In the genomic region with DNA sequence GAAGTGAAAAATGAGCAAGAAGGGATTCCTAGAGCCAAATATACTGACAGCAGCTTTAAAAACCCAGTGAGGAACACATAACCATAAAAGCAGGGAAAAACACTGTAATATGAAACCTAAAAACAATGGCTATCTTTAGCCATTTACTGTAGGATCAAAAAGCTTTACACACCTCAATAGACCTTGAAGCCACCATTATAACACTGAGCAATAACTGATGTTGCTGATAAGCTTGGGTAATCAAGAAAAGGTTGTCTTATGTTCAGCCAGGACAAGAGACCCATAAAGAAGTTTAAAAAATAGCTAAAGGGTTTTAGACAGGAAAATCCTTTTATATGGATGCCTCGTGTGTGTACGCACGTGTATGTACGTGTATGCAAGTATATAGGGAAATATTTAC, we compare ENCODE assay signal across 25 cellular contexts. TPM values are rescaled to one million over a fixed set of nuclear protein-coding genes. Genes with fewer than 3 reads are reported as not detected.
DNase-seq lines count a peak whose midpoint lies in the region; ATAC-seq, FAIRE-seq and TF ChIP-seq lines count a peak whose summit lies in the region.
"Had no signal": no experiment of that assay in that cellular context is flagged by ENCODE, and none has a peak within 500 bp of the region (broad histone marks: within the 10 kb centered on the region; RNA-seq: fewer than 3 reads in every experiment).

No MANE protein-coding gene starts in this region.

- no peaks in the 10 kb centered on the region for H3K9me1 ChIP-seq in endothelial cell of umbilical vein (replicated peaks; ENCODE audit: control insufficient read depth, extremely low read depth, insufficient read depth, low read length)

- H4K20me1 ChIP-seq in HCT116 (ENCODE audit: insufficient read depth) (no peaks in the 10 kb centered on the region), endothelial cell of umbilical vein (replicated peaks; ENCODE audit: control insufficient read depth, extremely low read depth, insufficient read depth, low read length) (no peaks in the 10 kb centered on the region), osteoblast (ENCODE audit: insufficient read depth, low read length) (no peaks in the 10 kb centered on the region)

- BruUV-seq in HCT116 (replicated peaks; lab: Mats Ljungman, UMichigan) = no TSS peak
- no TSS peak for BruUV-seq in endothelial cell of umbilical vein (replicated peaks; lab: Mats Ljungman, UMichigan)

- TF ChIP-seq CTCF in HCT116 (IDR thresholded peaks at IDR 0.05 in 2 of 3, conservative IDR thresholded peaks at IDR 0.05 in 1 of 3; ENCODE audit: borderline replicate concordance in 1 of 3, insufficient read depth in 1 of 3, low read depth in 2 of 3, low read length in 2 of 3) (no peak), RWPE2 (IDR thresholded peaks at IDR 0.05; ENCODE audit: poor library complexity, severe bottlenecking) (no peak), endothelial cell of umbilical vein (IDR thresholded peaks at IDR 0.05; ENCODE audit: extremely low read depth in 1 of 2, insufficient read depth in 1 of 2, low read depth in 1 of 2, low read length in 2 of 2) (no peak), osteoblast (IDR thresholded peaks at IDR 0.05; ENCODE audit: extremely low read depth, low read depth, low read length) (no peak)

- no peak for TF ChIP-seq RAD21 in HCT116 (IDR thresholded peaks at IDR 0.05; ENCODE audit: low read depth)

- H3K9me3 ChIP-seq in HCT116 (ENCODE audit: control insufficient read depth in 1 of 2, insufficient read depth in 1 of 2, low read depth in 1 of 2, low read length in 2 of 2) (no peaks in the 10 kb centered on the region), RWPE2 (ENCODE audit: severe bottlenecking) (no peaks in the 10 kb centered on the region), endothelial cell of umbilical vein (replicated peaks; ENCODE audit: control insufficient read depth, insufficient read depth, low read length) (no peaks in the 10 kb centered on the region), osteoblast (ENCODE audit: low read depth, low read length) (no peaks in the 10 kb centered on the region)
- H3K9me3 ChIP-seq: left lung, Peyer's patch, thoracic aorta had no signal

- H3K36me3 ChIP-seq in HCT116 (ENCODE audit: control insufficient read depth in 1 of 2, insufficient read depth in 2 of 2, low read length in 2 of 2) (no peaks in the 10 kb centered on the region), RWPE2 (ENCODE audit: low read depth) (no peaks in the 10 kb centered on the region), endothelial cell of umbilical vein (ENCODE audit: control insufficient read depth in 2 of 2, extremely low read depth in 1 of 2, insufficient read depth in 2 of 2, low read length in 2 of 2) (no peaks in the 10 kb centered on the region), osteoblast (ENCODE audit: insufficient read depth, low read length) (no peaks in the 10 kb centered on the region)
- H3K36me3 ChIP-seq: cardiac muscle cell, Peyer's patch, thoracic aorta had no signal

- no peak for FAIRE-seq in endothelial cell of umbilical vein (lab: Jason Lieb, UNC)
- FAIRE-seq: frontal cortex, TTC549 had no signal

- H3K9ac ChIP-seq in HCT116 (ENCODE audit: low read length) = peak overlapping the region; percentile 15; the same call in 1 of the 2 replicates
- peak overlapping the region; percentile 23 for H3K9ac ChIP-seq in endothelial cell of umbilical vein (replicated peaks; ENCODE audit: extremely low read depth, insufficient read depth, low read length)

- no peaks in the 10 kb centered on the region for H3K9me2 ChIP-seq in HCT116 (ENCODE audit: insufficient read depth)

- no peaks in the 10 kb centered on the region for H3K27me3 ChIP-seq in HCT116 (ENCODE audit: insufficient read depth, low read length)
- H3K27me3 ChIP-seq in RWPE2 (ENCODE audit: insufficient read depth, poor library complexity, severe bottlenecking) = no peaks in the 10 kb centered on the region
- H3K27me3 ChIP-seq in endothelial cell of umbilical vein (ENCODE audit: control insufficient read depth in 2 of 2, insufficient read depth in 2 of 2, low read length in 2 of 2) = no peaks in the 10 kb centered on the region
- no peaks in the 10 kb centered on the region for H3K27me3 ChIP-seq in osteoblast (ENCODE audit: insufficient read depth, low read length)
- H3K27me3 ChIP-seq: cardiac muscle cell, left lung, Peyer's patch had no signal

- TF ChIP-seq POLR2A in HCT116 (IDR thresholded peaks at IDR 0.05; ENCODE audit: borderline replicate concordance, extremely low read depth, insufficient read depth, insufficient read length) (no peak), endothelial cell of umbilical vein (IDR thresholded peaks at IDR 0.05; ENCODE audit: low read depth, low read length) (no peak)

- no peak overlapping the region for H2AFZ ChIP-seq in HCT116 (ENCODE audit: low read depth, low read length, poor library complexity, severe bottlenecking)
- H2AFZ ChIP-seq in endothelial cell of umbilical vein (ENCODE audit: low read depth, low read length) = no peak overlapping the region
- no peak overlapping the region for H2AFZ ChIP-seq in osteoblast (ENCODE audit: low read length)

- CTCF ChIA-PET in HCT116 (lab: Charles Lee) = no interaction called here
- CTCF ChIA-PET in endothelial cell of umbilical vein (lab: Charles Lee) = interaction anchor here (1.4 to 2.1 kb wide), 2 partner anchors 12 to 35 kb away, joined by 3 to 5 read pairs; no protein-coding TSS in a partner anchor

- H3K4me3 ChIP-seq in HCT116 (replicated peaks in 1 of 2; ENCODE audit: low read depth in 1 of 2, low read length in 2 of 2) = no peak overlapping the region
- no peak overlapping the region for H3K4me3 ChIP-seq in RWPE2 (ENCODE audit: severe bottlenecking)
- no peak overlapping the region for H3K4me3 ChIP-seq in endothelial cell of umbilical vein (replicated peaks in 1 of 3; ENCODE audit: insufficient read depth in 1 of 3, low read depth in 1 of 3, low read length in 3 of 3)
- no peak overlapping the region for H3K4me3 ChIP-seq in osteoblast (ENCODE audit: insufficient read depth, low read length)
- H3K4me3 ChIP-seq: cardiac muscle cell, coronary artery, left lung, Peyer's patch, thoracic aorta had no signal

- ATAC-seq in HCT116 (no peak), RWPE2 (ENCODE audit: low read depth) (no peak), HG02840 (IDR thresholded peaks at IDR 0.05; ENCODE audit: low FRiP score, unreplicated experiment) (no peak), HG03354 (IDR thresholded peaks at IDR 0.05; ENCODE audit: poor library complexity, severe bottlenecking, unreplicated experiment) (no peak)
- ATAC-seq: activated CD8-positive, alpha-beta T cell treated with anti-CD3 and anti-CD28 coated beads for 36 hours; left lung; naive thymus-derived CD4-positive, alpha-beta T cell had no signal

- dilution Hi-C loops in endothelial cell of umbilical vein (cut with MboI; ENCODE audit: extremely low pct_ligation_motif_present, low sequenced_read_pairs) = no loop called here

- H3K79me2 ChIP-seq in HCT116 (ENCODE audit: insufficient read depth, low read length) = peaks cover 9% of the 10 kb centered on the region; the same call in 1 of the 2 replicates
- H3K79me2 ChIP-seq in endothelial cell of umbilical vein (ENCODE audit: control insufficient read depth, insufficient read depth, low read length) = no peaks in the 10 kb centered on the region
- H3K79me2 ChIP-seq in osteoblast (ENCODE audit: insufficient read depth, low read length) = peaks cover 4% of the 10 kb centered on the region

- peak overlapping the region; percentile 70 for H3K4me2 ChIP-seq in HCT116 (ENCODE audit: low read length)
- H3K4me2 ChIP-seq in endothelial cell of umbilical vein (ENCODE audit: insufficient read depth, low read length) = no peak overlapping the region
- H3K4me2 ChIP-seq in osteoblast (ENCODE audit: insufficient read depth, low read length) = no peak overlapping the region

- RAD21 ChIA-PET in HCT116 (lab: Charles Lee; ENCODE audit: low non-redundant PET in 1 of 2, low total read pairs in 2 of 2, uncharacterized antibody in 2 of 2, unreplicated experiment in 2 of 2) = no interaction called here

- peak overlapping the region; percentile 36; the same call in 1 of the 2 replicates for H3K27ac ChIP-seq in HCT116 (ENCODE audit: low read depth, low read length)
- H3K27ac ChIP-seq in RWPE2 (ENCODE audit: poor library complexity, severe bottlenecking) = peak overlapping the region; percentile 68
- H3K27ac ChIP-seq in endothelial cell of umbilical vein (ENCODE audit: insufficient read depth, low read depth, low read length) = peak overlapping the region; percentile 66
- H3K27ac ChIP-seq in osteoblast (ENCODE audit: low read depth, low read length) = peak overlapping the region; percentile 66
- H3K27ac ChIP-seq: cardiac muscle cell, coronary artery, left lung, Peyer's patch, thoracic aorta had no signal

- peaks cover 17 to 28% of the 10 kb centered on the region in 2 experiments for H3K4me1 ChIP-seq in HCT116 (ENCODE audit: control insufficient read depth in 1 of 2, insufficient read depth in 2 of 2, low read length in 2 of 2)
- peaks cover 35% of the 10 kb centered on the region for H3K4me1 ChIP-seq in RWPE2 (ENCODE audit: insufficient read depth, poor library complexity, severe bottlenecking)
- H3K4me1 ChIP-seq in endothelial cell of umbilical vein (ENCODE audit: control insufficient read depth, extremely low read depth, insufficient read depth, low read length) = peaks cover 8% of the 10 kb centered on the region
- peaks cover 11% of the 10 kb centered on the region for H3K4me1 ChIP-seq in osteoblast (ENCODE audit: insufficient read depth, low read length)
- H3K4me1 ChIP-seq: left lung, Peyer's patch had no signal

- intact Hi-C loops in HCT116 (cut with micrococcal nuclease) (no loop called here), endothelial cell of umbilical vein (cut with micrococcal nuclease) (no loop called here)

- POLR2A ChIA-PET in HCT116 (lab: Charles Lee) = no interaction called here
- POLR2A ChIA-PET in endothelial cell of umbilical vein (lab: Charles Lee) = no interaction called here

- no peak for DNase-seq in HCT116 (ENCODE audit: low read depth, low spot score)
- DNase-seq in RWPE2 (ENCODE audit: low spot score) = no peak
- no peak for DNase-seq in endothelial cell of umbilical vein (ENCODE audit: low read depth, low spot score)
- no peak for DNase-seq in osteoblast (ENCODE audit: insufficient read length, low spot score, missing footprints)
- no peak for DNase-seq in activated CD4-positive, alpha-beta T cell treated with anti-CD3 and anti-CD28 coated beads, Interleukin-2, amount 50 U/mL, for 48 hours
- DNase-seq: activated CD4-positive, CD25-positive, alpha-beta regulatory T cell treated with anti-CD3 and anti-CD28 coated beads, Interleukin-2, amount 50 U/mL, for 72 hours; activated CD8-positive, alpha-beta T cell treated with anti-CD3 and anti-CD28 coated beads for 36 hours; activated naive CD4-positive, alpha-beta T cell treated with anti-CD3 and anti-CD28 coated beads, Interleukin-2, amount 50 U/mL, for 16 hours; amygdala; effector memory CD4-positive, alpha-beta T cell; hippocampal formation; left lung; MV-4-11; naive thymus-derived CD4-positive, alpha-beta T cell; NCI-H2171; NCI-H510A; occipital lobe; Peyer's patch had no signal

RNA-seq across cellular contexts. Expression of gene GATB, which starts 16.9 kb away (rescaled TPM):
- 29.3 TPM for total RNA-seq in HCT116 (2021; ENCODE audit: unreplicated experiment)
- polyA plus RNA-seq in HCT116 (2012) = 14.7 and 16.0 TPM in 2 replicates
- total RNA-seq in endothelial cell of umbilical vein = 17.7 and 20.7 TPM in 2 replicates
- 14.4 and 14.7 TPM in 2 replicates for polyA plus RNA-seq in endothelial cell of umbilical vein
- polyA plus RNA-seq in endothelial cell of umbilical vein (2011; cell fraction: cytosol; rRNA removed) = 16.7 and 18.2 TPM in 2 replicates
- 17.4 and 19.3 TPM in 2 replicates for polyA plus RNA-seq in endothelial cell of umbilical vein (2011; cell fraction: nucleus; rRNA removed)
- polyA plus RNA-seq in endothelial cell of umbilical vein (2012) = 13.9 and 18.4 TPM in 2 replicates
- polyA minus RNA-seq in endothelial cell of umbilical vein = 16.9 and 21.5 TPM in 2 replicates
- 9.0 TPM for polyA minus RNA-seq in endothelial cell of umbilical vein (2011; cell fraction: cytosol; rRNA and poly(A)+ RNA removed)
- polyA minus RNA-seq in endothelial cell of umbilical vein (2011; cell fraction: nucleus; rRNA and poly(A)+ RNA removed) = 15.9 and 18.3 TPM in 2 replicates
- total RNA-seq in osteoblast = 14.1 and 14.7 TPM in 2 replicates
